ENCODE assay signal across 24 cellular contexts in the genomic region with DNA sequence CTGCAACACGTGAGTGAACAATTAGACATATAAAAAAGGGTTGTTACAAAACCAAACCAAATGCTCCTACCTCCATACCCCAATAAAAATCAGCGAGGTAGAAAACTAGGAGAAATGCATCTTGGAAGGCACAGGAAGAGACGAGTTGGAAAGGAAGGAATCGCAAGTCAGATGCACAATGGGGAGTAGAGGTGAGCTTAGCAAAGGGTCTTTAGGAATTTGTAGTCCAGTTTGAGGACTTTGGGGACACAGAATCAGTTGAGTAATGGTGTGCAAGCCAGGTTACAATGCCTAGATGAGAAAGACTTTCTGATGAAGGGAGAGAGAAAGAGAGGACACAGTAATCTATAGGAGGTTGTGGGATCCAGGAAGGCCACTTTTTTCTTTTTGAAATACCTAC. TPM values are rescaled to one million over a fixed set of nuclear protein-coding genes. Genes with fewer than 3 reads are reported as not detected.
A peak's percentile ranks its signal among the peaks of the same experiment; 100 is the strongest.
DNase-seq lines count a peak whose midpoint lies in the region; ATAC-seq, FAIRE-seq and TF ChIP-seq lines count a peak whose summit lies in the region.
"Had no signal": no experiment of that assay in that cellular context is flagged by ENCODE, and none has a peak within 500 bp of the region (broad histone marks: within the 10 kb centered on the region; RNA-seq: fewer than 3 reads in every experiment).

No MANE protein-coding gene starts in this region.

- H3K23ac ChIP-seq in H1 (ENCODE audit: insufficient read length) (no peak overlapping the region), trophoblast cell (ENCODE audit: low read length) (no peak overlapping the region)

- TF ChIP-seq POLR2A in HepG2 (IDR thresholded peaks at IDR 0.05; ENCODE audit: insufficient read depth in 1 of 2, low read depth in 2 of 2, low read length in 2 of 2) = no peak
- TF ChIP-seq POLR2A in right lobe of liver (IDR thresholded peaks at IDR 0.05) = no peak
- peak; percentile 28; the same call in 1 of the 2 replicates for TF ChIP-seq POLR2A in GM12878 (IDR thresholded peaks at IDR 0.05; ENCODE audit: low read depth, low read length)
- no peak for TF ChIP-seq POLR2A in H1 (IDR thresholded peaks at IDR 0.05; ENCODE audit: control extremely low read depth in 1 of 2, low read depth in 2 of 2, low read length in 2 of 2)

- H2BK5ac ChIP-seq in H1 (ENCODE audit: low read depth, low read length) = no peak overlapping the region
- H2BK5ac ChIP-seq in trophoblast cell (ENCODE audit: low read depth, low read length, poor library complexity) = no peak overlapping the region

- in situ Hi-C loops in HepG2 (cut with HindIII; ENCODE audit: extremely low pct_ligation_motif_present, low pct_unique_long_range_greater_than_20kb) (no loop called here), GM12878 (cut with MboI) (no loop called here)

- H3K27ac ChIP-seq in HepG2 (ENCODE audit: extremely low read length, insufficient read depth, low read length) (no peak overlapping the region), right lobe of liver (no peak overlapping the region), GM12878 (ENCODE audit: control insufficient read depth, insufficient read depth) (no peak overlapping the region), H1 (ENCODE audit: low read depth, low read length) (no peak overlapping the region), trophoblast cell (ENCODE audit: low read depth, low read length) (no peak overlapping the region)
- H3K27ac ChIP-seq: 22Rv1, BLaER1, C4-2B, GM23248 had no signal

- H2BK15ac ChIP-seq in H1 (ENCODE audit: low read length) = no peak overlapping the region

- TF ChIP-seq CTCF in HepG2 (CRISPR knock-in tag; IDR thresholded peaks at IDR 0.05) = no peak
- no peak for TF ChIP-seq CTCF in right lobe of liver (IDR thresholded peaks at IDR 0.05)
- TF ChIP-seq CTCF in GM12878 (IDR thresholded peaks at IDR 0.05 in 2 of 3, conservative IDR thresholded peaks at IDR 0.05 in 1 of 3; ENCODE audit: control insufficient read depth in 2 of 3, extremely low read depth in 1 of 3, insufficient read depth in 1 of 3, low read depth in 3 of 3, low read length in 3 of 3) = no peak
- no peak for TF ChIP-seq CTCF in H1 (IDR thresholded peaks at IDR 0.05; ENCODE audit: control extremely low read depth in 1 of 3, insufficient read depth in 1 of 3, low read depth in 1 of 3, low read length in 3 of 3)

- TF ChIP-seq EP300 in HepG2 (IDR thresholded peaks at IDR 0.05; ENCODE audit: low read depth in 2 of 2, low read length in 2 of 2) (no peak), HepG2 (CRISPR knock-in tag; IDR thresholded peaks at IDR 0.05; ENCODE audit: borderline replicate concordance) (no peak), GM12878 (IDR thresholded peaks at IDR 0.05; ENCODE audit: borderline replicate concordance in 1 of 2, control insufficient read depth in 1 of 2, low read depth in 2 of 2, low read length in 2 of 2) (no peak), H1 (IDR thresholded peaks at IDR 0.05; ENCODE audit: borderline replicate concordance in 1 of 2, low read depth in 2 of 2, low read length in 2 of 2) (no peak)

- H3K14ac ChIP-seq in H1 (ENCODE audit: insufficient read length) = no peak overlapping the region
- no peak overlapping the region for H3K14ac ChIP-seq in trophoblast cell (ENCODE audit: low read length)

- ATAC-seq in HepG2 (no peak), right lobe of liver (no peak), GM12878 (no peak)
- ATAC-seq in stimulated activated naive CD8-positive, alpha-beta T cell treated with anti-CD3 and anti-CD28 coated beads, Interleukin-15, amount 100 ng/mL, for 72 hours = no peak

- H3K27ac Mint-ChIP-seq in stimulated activated naive CD8-positive, alpha-beta T cell treated with anti-CD3 and anti-CD28 coated beads, Interleukin-15, amount 100 ng/mL, for 72 hours = no peak overlapping the region
- H3K27ac Mint-ChIP-seq: B cell; CD4-positive, CD25-positive, alpha-beta regulatory T cell; CD8-positive, alpha-beta memory T cell; HFFc6 had no signal

- no peak for TF ChIP-seq RAD21 in HepG2 (CRISPR knock-in tag; IDR thresholded peaks at IDR 0.05)
- no peak for TF ChIP-seq RAD21 in GM12878 (IDR thresholded peaks at IDR 0.05; ENCODE audit: insufficient read depth, low read depth, low read length)
- TF ChIP-seq RAD21 in H1 (IDR thresholded peaks at IDR 0.05 in 1 of 2, conservative IDR thresholded peaks at IDR 0.05 in 1 of 2; ENCODE audit: low read depth in 2 of 2, low read length in 2 of 2) = no peak

- H2AFZ ChIP-seq in HepG2 (ENCODE audit: low read length) = no peak overlapping the region
- no peak overlapping the region for H2AFZ ChIP-seq in GM12878 (ENCODE audit: control insufficient read depth, low read depth, low read length)
- no peak overlapping the region for H2AFZ ChIP-seq in H1 (ENCODE audit: low read length)
- no peak overlapping the region for H2AFZ ChIP-seq in trophoblast cell (ENCODE audit: insufficient read depth, low read length, poor library complexity)
- H2AFZ ChIP-seq: GM23248 had no signal

- no peak for DNase-seq in HepG2 (ENCODE audit: low spot score)
- DNase-seq in right lobe of liver = no peak
- DNase-seq in GM12878 (ENCODE audit: low read depth, low spot score) = no peak
- no peak for DNase-seq in H1 (ENCODE audit: low read depth in 1 of 2, low spot score in 2 of 2)
- DNase-seq in trophoblast cell = no peak
- DNase-seq in NCI-H524 (lab: John Stamatoyannopoulos, UW) = no peak
- no peak for DNase-seq in stimulated activated naive CD8-positive, alpha-beta T cell treated with anti-CD3 and anti-CD28 coated beads, Interleukin-15, amount 100 ng/mL, for 72 hours
- no peak for DNase-seq in HT-29 (ENCODE audit: low spot score)
- DNase-seq: CD4-positive, CD25-positive, alpha-beta regulatory T cell; CD8-positive, alpha-beta memory T cell; DMS 273 treated with DMSO at 0.1 percent for 48 hours; DMS79; EL; GDM1; GM23248; HFFc6 had no signal

- H3K4me1 ChIP-seq in HepG2 (ENCODE audit: insufficient read depth, low read length) (no peaks in the 10 kb centered on the region), right lobe of liver (peaks cover 0 to 19% (median 2%) of the 10 kb centered on the region in 4 donors), GM12878 (ENCODE audit: control insufficient read depth, insufficient read depth, low read length) (peaks cover 17% of the 10 kb centered on the region), H1 (replicated peaks in 1 of 4; ENCODE audit: control insufficient read depth in 3 of 4, insufficient read depth in 4 of 4, low read length in 3 of 4) (no peaks in the 10 kb centered on the region), trophoblast cell (ENCODE audit: control insufficient read depth in 1 of 2, insufficient read depth in 2 of 2, low read length in 2 of 2) (no peaks in the 10 kb centered on the region)
- H3K4me1 ChIP-seq: BLaER1 had no signal

- SMC1A ChIA-PET in GM12878 (lab: Charles Lee; ENCODE audit: uncharacterized antibody, unreplicated experiment) = interaction anchor here (0.6 to 1.7 kb wide), 8 partner anchors 10 to 100 kb away, joined by 3 to 8 read pairs (median 3); no protein-coding TSS in a partner anchor

- FAIRE-seq in HepG2 (lab: Jason Lieb, UNC) = no peak
- no peak for FAIRE-seq in GM12878 (lab: Jason Lieb, UNC)
- FAIRE-seq in H1 (lab: Jason Lieb, UNC) = no peak
- FAIRE-seq: A204.1, GM12892, H54 had no signal

- H3K4me2 ChIP-seq in HepG2 (ENCODE audit: low read depth, low read length) (no peak overlapping the region), GM12878 (ENCODE audit: control insufficient read depth, insufficient read depth) (no peak overlapping the region), H1 (ENCODE audit: insufficient read depth in 1 of 2, low read depth in 2 of 2, low read length in 2 of 2) (no peak overlapping the region), trophoblast cell (ENCODE audit: low read length) (no peak overlapping the region)
- H3K4me2 ChIP-seq: BLaER1 had no signal

- no peak overlapping the region for H3K18ac ChIP-seq in H1 (ENCODE audit: extremely low read depth, low read length)
- no peak overlapping the region for H3K18ac ChIP-seq in trophoblast cell (ENCODE audit: low read length)

- H2BK20ac ChIP-seq in H1 (ENCODE audit: low read length) = no peak overlapping the region

- CTCF ChIA-PET in HepG2 (lab: Yijun Ruan, JAX; ENCODE audit: low intra/inter-chr PET ratio, low total read pairs) = no interaction called here
- CTCF ChIA-PET in GM12878 (lab: Yijun Ruan, JAX) = interaction anchor here (0.8 to 1.0 kb wide), 3 partner anchors 8 to 34 kb away, joined by 3 to 6 read pairs (median 4); no protein-coding TSS in a partner anchor
- CTCF ChIA-PET in H1 (lab: Charles Lee; ENCODE audit: partially characterized antibody) = interaction anchor here (0.9 to 1.8 kb wide), 4 partner anchors 9 to 30 kb away, joined by 3 to 4 read pairs (median 4); no protein-coding TSS in a partner anchor

- H3K4me3 Mint-ChIP-seq in stimulated activated naive CD8-positive, alpha-beta T cell treated with anti-CD3 and anti-CD28 coated beads, Interleukin-15, amount 100 ng/mL, for 72 hours = no peak overlapping the region
- H3K4me3 Mint-ChIP-seq: B cell; CD4-positive, CD25-positive, alpha-beta regulatory T cell; CD8-positive, alpha-beta memory T cell; HFFc6 had no signal

- no peak overlapping the region for H4K8ac ChIP-seq in H1 (ENCODE audit: extremely low read depth, insufficient read depth, low read length)
- no peak overlapping the region for H4K8ac ChIP-seq in trophoblast cell (ENCODE audit: low read depth, low read length)

- no peak overlapping the region for H3K4me3 ChIP-seq in HepG2 (replicated peaks in 1 of 3; ENCODE audit: insufficient read depth in 1 of 3, low read depth in 2 of 3, low read length in 3 of 3)
- no peak overlapping the region for H3K4me3 ChIP-seq in right lobe of liver
- H3K4me3 ChIP-seq in GM12878 = no peak overlapping the region
- no peak overlapping the region for H3K4me3 ChIP-seq in H1 (ENCODE audit: extremely low read depth in 1 of 4, insufficient read depth in 2 of 4, low read depth in 3 of 4, low read length in 4 of 4)
- no peak overlapping the region for H3K4me3 ChIP-seq in trophoblast cell (ENCODE audit: low read depth, low read length)
- H3K4me3 ChIP-seq: BLaER1, GM23248, HAP-1 had no signal

- H3K9me3 ChIP-seq in HepG2 (ENCODE audit: low read length) (no peaks in the 10 kb centered on the region), right lobe of liver (no peaks in the 10 kb centered on the region), GM12878 (replicated peaks; ENCODE audit: control insufficient read depth, insufficient read depth, low read length) (no peaks in the 10 kb centered on the region), H1 (ENCODE audit: insufficient read depth in 2 of 2, low read depth in 1 of 2, low read length in 1 of 2) (no peaks in the 10 kb centered on the region), trophoblast cell (ENCODE audit: insufficient read depth, low read depth, low read length) (no peaks in the 10 kb centered on the region)
- H3K9me3 ChIP-seq: BLaER1, HAP-1 had no signal

- H4K5ac ChIP-seq in H1 (ENCODE audit: insufficient read length, low read depth, low read length) = no peak overlapping the region

- H3K79me1 ChIP-seq in H1 (ENCODE audit: low read depth, low read length) = no peaks in the 10 kb centered on the region
- no peaks in the 10 kb centered on the region for H3K79me1 ChIP-seq in trophoblast cell (ENCODE audit: low read length)

- H3K79me2 ChIP-seq in HepG2 (ENCODE audit: insufficient read depth, low read length) (no peaks in the 10 kb centered on the region), GM12878 (ENCODE audit: control insufficient read depth, insufficient read depth, low read length) (peaks cover 11% of the 10 kb centered on the region), H1 (ENCODE audit: control insufficient read depth in 1 of 2, insufficient read depth in 2 of 2, low read length in 2 of 2) (peaks cover 0 to 30% of the 10 kb centered on the region in 2 experiments; a peak in 2 of 4 replicates), trophoblast cell (ENCODE audit: control insufficient read depth, insufficient read depth, low read length, poor library complexity) (no peaks in the 10 kb centered on the region)

- H3K4ac ChIP-seq in H1 (replicated peaks; ENCODE audit: insufficient read length, low read depth, low read length) = no peak overlapping the region
- peak overlapping the region; percentile 35 for H3K4ac ChIP-seq in trophoblast cell (ENCODE audit: low read depth, low read length)

- intact Hi-C loops in HepG2 (cut with micrococcal nuclease; ENCODE audit: unreplicated experiment) (no loop called here), right lobe of liver (cut with DNase I) (no loop called here), GM12878 (cut with micrococcal nuclease; ENCODE audit: unreplicated experiment) (no loop called here)

- H3K23me2 ChIP-seq in H1 (ENCODE audit: low read depth, low read length) = no peaks in the 10 kb centered on the region; the same call in 1 of the 2 replicates

- H3K56ac ChIP-seq in H1 (replicated peaks; ENCODE audit: insufficient read length, low read depth, low read length) = no peak overlapping the region

- H2BK12ac ChIP-seq in H1 (ENCODE audit: low read depth, low read length) (no peak overlapping the region), trophoblast cell (ENCODE audit: low read length) (no peak overlapping the region)

- H4K91ac ChIP-seq in H1 (replicated peaks; ENCODE audit: insufficient read length, low read length) (no peak overlapping the region), trophoblast cell (ENCODE audit: low read depth, low read length) (no peak overlapping the region)

- H4K20me1 ChIP-seq in HepG2 (ENCODE audit: insufficient read depth, low read length) = no peaks in the 10 kb centered on the region
- no peaks in the 10 kb centered on the region for H4K20me1 ChIP-seq in GM12878 (ENCODE audit: control insufficient read depth, insufficient read depth)
- H4K20me1 ChIP-seq in H1 (replicated peaks in 1 of 2; ENCODE audit: control insufficient read depth in 1 of 2, insufficient read depth in 2 of 2, low read length in 2 of 2) = peaks cover 5 to 16% of the 10 kb centered on the region in 2 experiments

- H3K9ac ChIP-seq in HepG2 (ENCODE audit: insufficient read depth, low read depth, low read length) (no peak overlapping the region), GM12878 (ENCODE audit: control insufficient read depth, insufficient read depth, low read length) (no peak overlapping the region), H1 (replicated peaks in 1 of 4; ENCODE audit: extremely low read depth in 1 of 4, low read depth in 3 of 4, low read length in 3 of 4) (no peak overlapping the region), trophoblast cell (ENCODE audit: low read length) (no peak overlapping the region)
- H3K9ac ChIP-seq: BLaER1, GM23248 had no signal

- H4K12ac ChIP-seq in trophoblast cell (ENCODE audit: low read depth, low read length) = no peak overlapping the region

- H2BK120ac ChIP-seq in H1 (replicated peaks; ENCODE audit: low read depth, low read length) (no peak overlapping the region), trophoblast cell (ENCODE audit: insufficient read depth, low read length, poor library complexity) (no peak overlapping the region)

- RAD21 ChIA-PET in GM12878 (lab: Charles Lee; ENCODE audit: unreplicated experiment) = interaction anchor here (0.7 kb wide), 1 partner anchor 30 kb away, joined by 3 read pairs; no protein-coding TSS in a partner anchor

- H3K27me3 ChIP-seq in HepG2 (ENCODE audit: control insufficient read depth in 1 of 2, insufficient read depth in 2 of 2, low read length in 2 of 2) (no peaks in the 10 kb centered on the region), right lobe of liver (no peaks in the 10 kb centered on the region), GM12878 (replicated peaks in 1 of 2; ENCODE audit: control insufficient read depth in 2 of 2, insufficient read depth in 2 of 2, low read length in 1 of 2) (no peaks in the 10 kb centered on the region), H1 (replicated peaks in 1 of 4; ENCODE audit: control insufficient read depth in 3 of 4, extremely low read depth in 1 of 4, insufficient read depth in 3 of 4, low read length in 3 of 4) (no peaks in the 10 kb centered on the region), trophoblast cell (ENCODE audit: insufficient read depth, low read length) (no peaks in the 10 kb centered on the region)
- H3K27me3 ChIP-seq: BLaER1 had no signal

- peaks cover 39% of the 10 kb centered on the region for H3K4me1 Mint-ChIP-seq in stimulated activated naive CD8-positive, alpha-beta T cell treated with anti-CD3 and anti-CD28 coated beads, Interleukin-15, amount 100 ng/mL, for 72 hours
- H3K4me1 Mint-ChIP-seq: B cell had no signal

- POLR2A ChIA-PET in HepG2 (lab: Yijun Ruan, JAX) = no interaction called here
- POLR2A ChIA-PET in GM12878 (lab: Charles Lee) = no interaction called here
- POLR2A ChIA-PET in H1 (lab: Charles Lee; ENCODE audit: partially characterized antibody) = interaction anchor here (1.4 to 8.1 kb wide), 6 partner anchors 9 to 23 kb away, joined by 5 to 101 read pairs (median 16); no protein-coding TSS in a partner anchor

- no peak overlapping the region for H2AK5ac ChIP-seq in H1 (ENCODE audit: low read depth, low read length)
- H2AK5ac ChIP-seq in trophoblast cell (ENCODE audit: low read length) = no peak overlapping the region

- WGBS in HepG2 (ENCODE audit: low lambda C conversion rate) = 98% methylated on average over 4 of the region's 4 CpGs
- WGBS in right lobe of liver (ENCODE audit: insufficient coverage, low coverage, low lambda C conversion rate, missing lambda C conversion rate) = 100% methylated on average over 4 of the region's 4 CpGs
- 99% methylated on average over 4 of the region's 4 CpGs for WGBS in GM12878 (ENCODE audit: insufficient coverage, insufficient replicate concordance, low lambda C conversion rate, missing lambda C conversion rate)
- 95% methylated on average over 4 of the region's 4 CpGs; no CpG with 5 or more reads in 1 of the 2 experiments for WGBS in H1 (ENCODE audit: extremely low coverage in 1 of 2, insufficient coverage in 1 of 2, insufficient read length in 1 of 2, insufficient replicate concordance in 2 of 2, low coverage in 1 of 2, low lambda C conversion rate in 2 of 2, missing lambda C conversion rate in 1 of 2), 2 experiments
- no CpG with 5 or more reads among the region's 4 CpGs for WGBS in trophoblast cell (ENCODE audit: extremely low coverage, insufficient coverage, insufficient read length)

- H3K27me3 Mint-ChIP-seq in stimulated activated naive CD8-positive, alpha-beta T cell treated with anti-CD3 and anti-CD28 coated beads, Interleukin-15, amount 100 ng/mL, for 72 hours = no peaks in the 10 kb centered on the region
- H3K27me3 Mint-ChIP-seq: B cell; CD4-positive, CD25-positive, alpha-beta regulatory T cell; CD8-positive, alpha-beta memory T cell had no signal

- no TSS peak for BruUV-seq in HepG2 (replicated peaks; lab: Mats Ljungman, UMichigan)
- TSS peak; percentile 6 for BruUV-seq in GM12878 (replicated peaks; lab: Mats Ljungman, UMichigan)

- H3K9me3 Mint-ChIP-seq in stimulated activated naive CD8-positive, alpha-beta T cell treated with anti-CD3 and anti-CD28 coated beads, Interleukin-15, amount 100 ng/mL, for 72 hours = no peaks in the 10 kb centered on the region
- H3K9me3 Mint-ChIP-seq: CD4-positive, CD25-positive, alpha-beta regulatory T cell; CD8-positive, alpha-beta memory T cell; HFFc6 had no signal

- H3K36me3 ChIP-seq in HepG2 (replicated peaks in 1 of 2; ENCODE audit: control insufficient read depth in 1 of 2, insufficient read depth in 2 of 2, low read length in 2 of 2) (peaks cover 43 to 93% of the 10 kb centered on the region in 2 experiments), right lobe of liver (peaks cover 0 to 86% (median 37%) of the 10 kb centered on the region in 4 donors), GM12878 (ENCODE audit: control insufficient read depth in 2 of 2, insufficient read depth in 2 of 2, low read length in 1 of 2) (peaks cover 20 to 33% of the 10 kb centered on the region in 2 experiments), H1 (ENCODE audit: control insufficient read depth in 2 of 4, insufficient read depth in 4 of 4, low read length in 3 of 4) (peaks cover 35 to 95% (median 75%) of the 10 kb centered on the region in 4 experiments), trophoblast cell (ENCODE audit: control insufficient read depth in 1 of 2, insufficient read depth in 2 of 2, low read length in 2 of 2) (peaks cover 19 to 46% of the 10 kb centered on the region in 2 experiments)

RNA-seq across cellular contexts. Expression of a gene that starts 35.7 kb away (rescaled TPM):
- 454 and 733 TPM in 2 replicates for total RNA-seq in HepG2 (2016; rRNA removed; fragmentation: Illumina TruSeq; extraction: Trizol)
- total RNA-seq in HepG2 (2016; cell fraction: cytosol; rRNA removed; fragmentation: Illumina TruSeq; extraction: Trizol; ENCODE audit: low read depth) = 40.2 and 45.7 TPM in 2 replicates
- 445 and 739 TPM in 2 replicates for total RNA-seq in HepG2 (2016; cell fraction: insoluble cytoplasmic fraction; rRNA removed; fragmentation: Illumina TruSeq; extraction: Trizol)
- total RNA-seq in HepG2 (2016; cell fraction: membrane; rRNA removed; fragmentation: Illumina TruSeq; extraction: Trizol) = 92.3 and 106 TPM in 2 replicates
- 346 and 369 TPM in 2 replicates for total RNA-seq in HepG2 (2016; cell fraction: nucleus; rRNA removed; fragmentation: Illumina TruSeq; extraction: Trizol)
- 215 and 264 TPM in 2 replicates for polyA plus RNA-seq in HepG2 (2011; rRNA removed)
- 129 and 152 TPM in 2 replicates for polyA plus RNA-seq in HepG2 (2011; cell fraction: cytosol; rRNA removed)
- polyA plus RNA-seq in HepG2 (2011; cell fraction: nucleus; rRNA removed) = 61.2 and 69.5 TPM in 2 replicates
- 143 and 176 TPM in 2 replicates for polyA plus RNA-seq in HepG2 (2012)
- polyA plus RNA-seq in HepG2 (2016; cell fraction: cytosol; fragmentation: Illumina TruSeq; extraction: Trizol; ENCODE audit: low read depth) = 21.5 and 24.7 TPM in 2 replicates
- 503 and 513 TPM in 2 replicates for polyA plus RNA-seq in HepG2 (2016; cell fraction: insoluble cytoplasmic fraction; fragmentation: Illumina TruSeq; extraction: Trizol; ENCODE audit: low read depth)
- polyA plus RNA-seq in HepG2 (2016; cell fraction: membrane; fragmentation: Illumina TruSeq; extraction: Trizol; ENCODE audit: low read depth) = 41.2 and 52.0 TPM in 2 replicates
- 228 and 232 TPM in 2 replicates for polyA plus RNA-seq in HepG2 (2016; cell fraction: nucleus; fragmentation: Illumina TruSeq; extraction: Trizol; ENCODE audit: insufficient read depth, low read depth)
- 569 and 652 TPM in 2 replicates for polyA minus RNA-seq in HepG2 (2011; rRNA and poly(A)+ RNA removed; ENCODE audit: low replicate concordance)
- 159 and 172 TPM in 2 replicates for polyA minus RNA-seq in HepG2 (2011; cell fraction: cytosol; rRNA and poly(A)+ RNA removed)
- polyA minus RNA-seq in HepG2 (2011; cell fraction: nucleus; rRNA and poly(A)+ RNA removed) = 290 and 331 TPM in 2 replicates
- total RNA-seq in right lobe of liver = 100 to 1,000 TPM in 4 of 6 experiments, 10 to 100 TPM in 2; 92.0 to 131 (median 106) TPM
- 263 and 285 TPM in 2 replicates for total RNA-seq in GM12878 (2013; cell fraction: nucleolus; rRNA removed)
- total RNA-seq in GM12878 (2014; rRNA removed) = 403 and 444 TPM in 2 replicates
- total RNA-seq in GM12878 (2014; rRNA removed; fragmentation: Illumina TruSeq; extraction: Trizol) = 489 and 508 TPM in 2 replicates
- total RNA-seq in GM12878 (2021) = 479 and 499 TPM in 2 replicates
- polyA plus RNA-seq in GM12878 (2011; ENCODE audit: low read depth) = 207 TPM
- polyA plus RNA-seq in GM12878 (2011; rRNA removed) = 636 and 704 TPM in 2 replicates
- 275 and 287 TPM in 2 replicates for polyA plus RNA-seq in GM12878 (2011; cell fraction: cytosol; rRNA removed)
- 218 and 240 TPM in 2 replicates for polyA plus RNA-seq in GM12878 (2011; cell fraction: nucleus; rRNA removed)
- 158 and 167 TPM in 2 replicates for polyA plus RNA-seq in GM12878 (2012)
- polyA plus RNA-seq in GM12878 (2014; fragmentation: Illumina TruSeq; extraction: Trizol) = 496 and 588 TPM in 2 replicates
- polyA plus RNA-seq in GM12878 (2014; fragmentation: Nextera tagmentation; extraction: Ambion mirVana) = 100 to 1,000 TPM; 552 to 556 TPM
- polyA plus RNA-seq in GM12878 (2014; rRNA removed) = 227 and 259 TPM in 2 replicates
- polyA plus RNA-seq in GM12878 (2016; fragmentation: Nextera tagmentation; extraction: Ambion mirVana) = 100 to 1,000 TPM; 770 to 815 TPM
- 521 and 1,300 TPM in 2 replicates for polyA minus RNA-seq in GM12878 (2011; rRNA and poly(A)+ RNA removed)
- 139 and 143 TPM in 2 replicates for polyA minus RNA-seq in GM12878 (2011; cell fraction: cytosol; rRNA and poly(A)+ RNA removed)
- polyA minus RNA-seq in GM12878 (2011; cell fraction: nucleus; rRNA and poly(A)+ RNA removed) = 186 and 262 TPM in 2 replicates
- 597 and 644 TPM in 2 replicates for total RNA-seq in H1 (2021; fragmentation: NEBNext Ultra II Directional; extraction: Animal tissue kit (Norgen Biotek cat#: 25700))
- 244 and 308 TPM in 2 replicates for polyA plus RNA-seq in H1 (2011; rRNA removed)
- 269 TPM for polyA plus RNA-seq in H1 (2011; cell fraction: cytosol; rRNA removed)
- 298 TPM for polyA plus RNA-seq in H1 (2011; cell fraction: nucleus; rRNA removed)
- polyA plus RNA-seq in H1 (2012, experiment 1 of 2) = 375 to 610 TPM (median 456 TPM) in 4 replicates
- 36.0 TPM for polyA plus RNA-seq in H1 (2012, experiment 2 of 2)
- 317 TPM for polyA plus RNA-seq in H1 (2013, experiment 1 of 2)
- polyA plus RNA-seq in H1 (2013, experiment 2 of 2) = 314 TPM
- 1,761 and 2,919 TPM in 2 replicates for polyA minus RNA-seq in H1 (2011; rRNA and poly(A)+ RNA removed)
- polyA minus RNA-seq in H1 (2011; cell fraction: cytosol; rRNA and poly(A)+ RNA removed) = 272 TPM
- 631 TPM for polyA minus RNA-seq in H1 (2011; cell fraction: nucleus; rRNA and poly(A)+ RNA removed)
- polyA plus RNA-seq in trophoblast cell (2013) = 193 and 196 TPM in 2 replicates
- total RNA-seq in HT-29 (2014; rRNA removed; shearing (Covaris generic)) = 142 and 160 TPM in 2 replicates
